Comparison of ENCODE assay signal across 29 cellular contexts in the genomic region with DNA sequence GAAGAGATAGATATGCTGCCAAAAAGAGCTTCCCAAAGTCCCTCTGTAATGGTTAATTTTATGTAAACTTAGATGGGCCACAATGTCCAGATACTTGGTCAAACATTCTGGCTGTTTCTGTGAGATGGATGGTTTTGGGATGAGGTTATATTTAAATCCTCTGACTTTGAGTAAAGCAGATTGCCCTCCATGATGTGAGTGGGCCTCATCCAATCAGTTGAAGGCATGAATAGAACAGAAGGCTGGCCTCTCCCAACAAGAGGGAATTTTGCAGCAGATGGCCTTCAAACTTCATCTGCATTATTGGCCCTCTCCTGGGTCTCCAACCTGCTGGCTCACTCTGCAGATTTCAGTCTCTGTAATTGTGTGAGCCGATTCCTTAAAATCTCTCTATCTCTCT.
"Had no signal": no experiment of that assay in that cellular context is flagged by ENCODE, and none has a peak within 500 bp of the region (broad histone marks: within the 10 kb centered on the region; RNA-seq: fewer than 3 reads in every experiment).

No MANE protein-coding gene starts in this region.

- H3K9me3 ChIP-seq: ascending aorta, breast epithelium, esophagus squamous epithelium, gastroesophageal sphincter had no signal

- H3K27me3 ChIP-seq: ascending aorta, breast epithelium, cardiac muscle cell, gastroesophageal sphincter had no signal

- H3K27ac ChIP-seq: ascending aorta, breast epithelium, cardiac muscle cell, epithelial cell of prostate, esophagus squamous epithelium, gastroesophageal sphincter had no signal

- FAIRE-seq: endometrium, endothelial cell of umbilical vein had no signal

- H3K4me1 ChIP-seq: ascending aorta, breast epithelium, esophagus squamous epithelium, gastroesophageal sphincter had no signal

- H3K4me3 ChIP-seq: ascending aorta, breast epithelium, cardiac muscle cell, esophagus squamous epithelium, gastroesophageal sphincter had no signal

- ATAC-seq: activated CD4-positive, alpha-beta T cell treated with anti-CD3 and anti-CD28 coated beads for 36 hours; activated CD8-positive, alpha-beta memory T cell treated with anti-CD3 and anti-CD28 coated beads, Interleukin-2, amount 10 ng/mL, durations not matched to agents 7 days and 5 days; activated CD8-positive, alpha-beta T cell treated with anti-CD3 and anti-CD28 coated beads, Interleukin-2, amount 10 ng/mL, durations not matched to agents 7 days and 5 days; activated naive CD4-positive, alpha-beta T cell treated with anti-CD3 and anti-CD28 coated beads, Interleukin-2, amount 50 U/mL, for 72 hours; gastroesophageal sphincter had no signal

- H3K36me3 ChIP-seq: ascending aorta, breast epithelium, cardiac muscle cell, esophagus squamous epithelium, gastroesophageal sphincter had no signal

- DNase-seq: activated CD4-positive, alpha-beta memory T cell treated with anti-CD3 and anti-CD28 coated beads for 36 hours; activated CD4-positive, alpha-beta T cell treated with anti-CD3 and anti-CD28 coated beads for 36 hours; activated CD4-positive, alpha-beta T cell treated with anti-CD3 and anti-CD28 coated beads, Interleukin-2, amount 10 ng/mL, durations not matched to agents 24 days and 14 days; activated CD4-positive, CD25-positive, alpha-beta regulatory T cell; activated CD4-positive, CD25-positive, alpha-beta regulatory T cell treated with anti-CD3 and anti-CD28 coated beads, Interleukin-2, amount 50 U/mL, for 72 hours; activated CD8-positive, alpha-beta memory T cell treated with anti-CD3 and anti-CD28 coated beads, Interleukin-2, amount 10 ng/mL, durations not matched to agents 7 days and 5 days; activated CD8-positive, alpha-beta memory T cell treated with anti-CD3 and anti-CD28 coated beads, Interleukin-2, amount 50 U/mL, for 4 hours; activated CD8-positive, alpha-beta T cell treated with anti-CD3 and anti-CD28 coated beads, Interleukin-2, amount 10 ng/mL, durations not matched to agents 7 days and 5 days; activated effector memory CD4-positive, alpha-beta T cell treated with anti-CD3 and anti-CD28 coated beads, Interleukin-2, amount 50 U/mL, for 16 hours; activated naive CD4-positive, alpha-beta T cell treated with anti-CD3 and anti-CD28 coated beads for 36 hours; activated naive CD8-positive, alpha-beta T cell treated with anti-CD3 and anti-CD28 coated beads, Interleukin-2, amount 10 ng/mL, durations not matched to agents 7 days and 5 days; activated T-cell treated with anti-CD3 and anti-CD28 coated beads, Interleukin-2, amount 50 U/mL, for 1 hour; activated T-cell treated with anti-CD3 and anti-CD28 coated beads, Interleukin-2, amount 50 U/mL, for 48 hours; cortex of kidney; dermis blood vessel endothelial cell; effector CD8-positive, alpha-beta T cell; esophagus squamous epithelium; foreskin melanocyte; head of caudate nucleus; hypothalamus; T-helper 2 cell had no signal
